10 cellular contexts compared by ENCODE assay signal in the genomic region with DNA sequence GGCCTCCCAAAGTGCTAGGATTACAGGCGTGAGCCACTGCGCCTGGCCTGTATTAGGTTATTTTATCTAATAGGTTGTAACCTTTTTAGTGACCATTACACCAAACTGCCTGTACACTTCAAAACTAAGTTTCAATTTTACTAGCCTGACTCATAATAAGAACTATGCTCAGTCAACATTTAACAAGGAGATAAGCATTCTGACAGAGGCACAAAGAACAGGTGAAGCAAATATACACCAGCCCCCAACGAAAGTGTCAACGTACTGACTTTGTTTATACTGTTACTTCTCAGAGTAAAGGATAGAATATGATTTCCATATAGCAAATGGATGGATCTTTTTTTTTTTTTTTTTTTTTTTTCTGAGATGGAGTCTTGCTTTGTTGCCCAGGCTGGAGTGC.
DNase-seq lines count a peak whose midpoint lies in the region; ATAC-seq and TF ChIP-seq lines count a peak whose summit lies in the region.
"Had no signal": no experiment of that assay in that cellular context is flagged by ENCODE, and none has a peak within 500 bp of the region (broad histone marks: within the 10 kb centered on the region; RNA-seq: fewer than 3 reads in every experiment).

No MANE protein-coding gene starts in this region.

- H3K4me3 ChIP-seq in left lung (no peak overlapping the region), right cardiac atrium (ENCODE audit: low read length) (no peak overlapping the region)

- ATAC-seq in GM18868 (IDR thresholded peaks at IDR 0.05; ENCODE audit: unreplicated experiment) (peak; percentile 100), GM21526 (IDR thresholded peaks at IDR 0.05; ENCODE audit: low FRiP score, unreplicated experiment) (peak; percentile 99), HG03095 (IDR thresholded peaks at IDR 0.05; ENCODE audit: unreplicated experiment) (peak; percentile 100), left lung (peak; percentile 81), right cardiac atrium (no peak), natural killer cell (no peak)
- ATAC-seq: T-cell had no signal

- peaks cover 0 to 9% of the 10 kb centered on the region in 2 donors for H3K4me1 Mint-ChIP-seq in natural killer cell

- H3K9me3 Mint-ChIP-seq in natural killer cell = no peaks in the 10 kb centered on the region
- H3K9me3 Mint-ChIP-seq: natural killer cell treated with Interleukin-12 subunit alpha and Interleukin-12 subunit beta and Interleukin-15 and Interleukin-18, amount 100 ng/mL, for 72 hours; T-cell had no signal

- 82% methylated on average over 4 of the region's 4 CpGs for WGBS in right cardiac atrium

- peaks cover 0 to 34% of the 10 kb centered on the region in 2 donors for H3K36me3 ChIP-seq in left lung

- no peaks in the 10 kb centered on the region for H3K27me3 Mint-ChIP-seq in natural killer cell (ENCODE audit: low read depth in 2 of 2)
- H3K27me3 Mint-ChIP-seq: natural killer cell treated with Interleukin-12 subunit alpha and Interleukin-12 subunit beta and Interleukin-15 and Interleukin-18, amount 100 ng/mL, for 72 hours; T-cell had no signal

- no peak for DNase-seq in left lung
- no peak for DNase-seq in right cardiac atrium
- DNase-seq in activated CD4-positive, alpha-beta T cell treated with anti-CD3 and anti-CD28 coated beads for 4 hours = no peak
- no peak for DNase-seq in Ammon's horn (ENCODE audit: low spot score)
- DNase-seq in natural killer cell = no peak
- DNase-seq: T-cell had no signal

- no peak overlapping the region for H3K27ac Mint-ChIP-seq in natural killer cell
- H3K27ac Mint-ChIP-seq: natural killer cell treated with Interleukin-12 subunit alpha and Interleukin-12 subunit beta and Interleukin-15 and Interleukin-18, amount 100 ng/mL, for 72 hours; T-cell had no signal

- peaks cover 36% of the 10 kb centered on the region for H3K36me3 Mint-ChIP-seq in natural killer cell

- H3K4me3 Mint-ChIP-seq in natural killer cell = no peak overlapping the region
- H3K4me3 Mint-ChIP-seq: natural killer cell treated with Interleukin-12 subunit alpha and Interleukin-12 subunit beta and Interleukin-15 and Interleukin-18, amount 100 ng/mL, for 72 hours; T-cell had no signal

- H3K27ac ChIP-seq in left lung = no peak overlapping the region
- H3K27ac ChIP-seq in right cardiac atrium (ENCODE audit: low read length) = no peak overlapping the region

- TF ChIP-seq CTCF in left lung (IDR thresholded peaks at IDR 0.05) = no peak
- no peak for TF ChIP-seq CTCF in natural killer cell (IDR thresholded peaks at IDR 0.05)

- no peaks in the 10 kb centered on the region for H3K9me3 ChIP-seq in left lung
- H3K9me3 ChIP-seq in right cardiac atrium (ENCODE audit: control insufficient read depth, low read length) = no peaks in the 10 kb centered on the region

- H3K27me3 ChIP-seq in left lung (no peaks in the 10 kb centered on the region), right cardiac atrium (ENCODE audit: control insufficient read depth, insufficient read depth) (no peaks in the 10 kb centered on the region)

- H3K4me1 ChIP-seq in left lung = no peaks in the 10 kb centered on the region
- no peaks in the 10 kb centered on the region for H3K4me1 ChIP-seq in right cardiac atrium (ENCODE audit: control insufficient read depth, insufficient read depth, low read length)

- intact Hi-C loops in left lung (cut with DNase I) = no loop called here
- intact Hi-C loops in right cardiac atrium (cut with DNase I) = no loop called here
- intact Hi-C loops in natural killer cell (cut with micrococcal nuclease) = no loop called here

Comparison
In these comparisons a context has a peak if more than half of its experiments do, and no peak if none do; other contexts are left out.
1. ATAC-seq: peak in GM18868 (single experiment), GM21526 (single experiment), HG03095 (single experiment) and left lung (single experiment); none in right cardiac atrium (0 of 2) and natural killer cell (0 of 3).